ENCODE assay signal across 9 cellular contexts in genomic region chr10:26698909-26699308, GRCh38. TPM values are rescaled to one million over a fixed set of nuclear protein-coding genes. Genes with fewer than 3 reads are reported as not detected.
DNase-seq lines count a peak whose midpoint lies in the region; ATAC-seq and TF ChIP-seq lines count a peak whose summit lies in the region.
"Had no signal": no experiment of that assay in that cellular context is flagged by ENCODE, and none has a peak within 500 bp of the region (broad histone marks: within the 10 kb centered on the region; RNA-seq: fewer than 3 reads in every experiment).

No MANE protein-coding gene starts in this region.

- peaks cover 8% of the 10 kb centered on the region for H3K9me3 Mint-ChIP-seq in WTC11
- no peaks in the 10 kb centered on the region for H3K9me3 Mint-ChIP-seq in immature natural killer cell

- DNase-seq in A673 (ENCODE audit: low spot score), result no peak
- peak; percentile 16 for DNase-seq in GM20000 (ENCODE audit: low spot score)
- no peak for DNase-seq in WTC11 (ENCODE audit: low spot score)
- no peak for DNase-seq in immature natural killer cell
- DNase-seq in stimulated activated CD4-positive, alpha-beta T cell treated with anti-CD3 and anti-CD28 coated beads, Interleukin-4, amount 100 ng/mL, for 1 hour, result no peak
- no peak for DNase-seq in NCI-H146 treated with DMSO at 0.1 percent for 48 hours (lab: John Stamatoyannopoulos, UW; ENCODE audit: unreplicated experiment)
- no peak for DNase-seq in stimulated activated CD4-positive, alpha-beta T cell treated with anti-CD3 and anti-CD28 coated beads, Interleukin-4, amount 100 ng/mL, for 24 hours
- no peak for DNase-seq in retina
- DNase-seq: DMS79 had no signal

- POLR2A ChIA-PET in A673 (lab: Charles Lee; ENCODE audit: low non-redundant PET) (no interaction called here), WTC11 (lab: Charles Lee) (no interaction called here)

- peak overlapping the region; percentile 93 for H3K4me3 ChIP-seq in A673 (ENCODE audit: low read depth, low read length, poor library complexity, severe bottlenecking)

- ATAC-seq in WTC11, result no peak

- H3K27ac Mint-ChIP-seq in WTC11, result no peak overlapping the region
- no peak overlapping the region for H3K27ac Mint-ChIP-seq in immature natural killer cell

- no TSS peak for BruUV-seq in A673 (replicated peaks; lab: Mats Ljungman, UMichigan)

- CTCF ChIA-PET in A673 (lab: Charles Lee) (no interaction called here), WTC11 (lab: Charles Lee) (no interaction called here)

- H3K27me3 ChIP-seq in A673 (replicated peaks; ENCODE audit: insufficient read depth, low read depth, low read length, poor library complexity), result no peaks in the 10 kb centered on the region

- H3K27me3 Mint-ChIP-seq in WTC11 (ENCODE audit: low read depth) (peaks cover 5% of the 10 kb centered on the region; the same call in 1 of the 2 replicates), immature natural killer cell (ENCODE audit: low read depth in 3 of 3) (peaks cover 0 to 6% (median 2%) of the 10 kb centered on the region in 3 donors)

- H3K4me3 Mint-ChIP-seq in WTC11, result peak overlapping the region; percentile 96
- peak overlapping the region in 4 of 5 donors; percentile 90 to 95 (median 93) for H3K4me3 Mint-ChIP-seq in immature natural killer cell

- TF ChIP-seq CTCF in A673 (conservative IDR thresholded peaks at IDR 0.05; ENCODE audit: low read depth, low read length), result no peak
- TF ChIP-seq CTCF in GM20000 (IDR thresholded peaks at IDR 0.05; ENCODE audit: extremely low read depth, missing control alignments), result no peak
- no peak for TF ChIP-seq CTCF in WTC11 (IDR thresholded peaks at IDR 0.05)

- H3K4me1 ChIP-seq in A673 (ENCODE audit: insufficient read depth, low read length, poor library complexity, severe bottlenecking), result peaks cover 18% of the 10 kb centered on the region

- H3K27ac ChIP-seq in A673 (ENCODE audit: low read depth, low read length, poor library complexity, severe bottlenecking), result peak overlapping the region; percentile 97

- H3K36me3 Mint-ChIP-seq in WTC11 (peaks cover 30% of the 10 kb centered on the region), immature natural killer cell (peaks cover 0 to 6% (median 5%) of the 10 kb centered on the region in 3 donors)

- intact Hi-C loops in A673 (cut with micrococcal nuclease; ENCODE audit: unreplicated experiment), result no loop called here

- peaks cover 11% of the 10 kb centered on the region for H3K4me1 Mint-ChIP-seq in WTC11
- peaks cover 19% of the 10 kb centered on the region in 2 donors for H3K4me1 Mint-ChIP-seq in immature natural killer cell

- H3K9me3 ChIP-seq in A673 (ENCODE audit: low read depth, low read length, poor library complexity, severe bottlenecking), result no peaks in the 10 kb centered on the region

- peaks cover 12% of the 10 kb centered on the region for H3K36me3 ChIP-seq in A673 (ENCODE audit: insufficient read depth, low read length, poor library complexity, severe bottlenecking)

TF ChIP-seq in WTC11, 78 proteins besides CTCF, POLR2A, EP300 and RAD21:
- TF ChIP-seq TP53 (CRISPR knock-in tag; IDR thresholded peaks at IDR 0.05) (no peak), ZNF512 (CRISPR knock-in tag; IDR thresholded peaks at IDR 0.05; ENCODE audit: borderline replicate concordance) (no peak), CREB1 (CRISPR knock-in tag; IDR thresholded peaks at IDR 0.05) (no peak), SMAD3 (CRISPR knock-in tag; IDR thresholded peaks at IDR 0.05; ENCODE audit: borderline replicate concordance) (no peak), STAT6 (CRISPR knock-in tag; conservative IDR thresholded peaks at IDR 0.05; ENCODE audit: low read depth) (no peak), JUN (CRISPR knock-in tag; IDR thresholded peaks at IDR 0.05) (no peak), PREB (CRISPR knock-in tag; IDR thresholded peaks at IDR 0.05; ENCODE audit: borderline replicate concordance) (no peak), MLX (CRISPR knock-in tag; IDR thresholded peaks at IDR 0.05) (no peak), NFATC4 (CRISPR knock-in tag; IDR thresholded peaks at IDR 0.05) (no peak), FOXP1 (CRISPR knock-in tag; IDR thresholded peaks at IDR 0.05; ENCODE audit: borderline replicate concordance) (no peak), SP1 (CRISPR knock-in tag; conservative IDR thresholded peaks at IDR 0.05) (no peak), ESRRA (CRISPR knock-in tag; IDR thresholded peaks at IDR 0.05; ENCODE audit: borderline replicate concordance) (no peak)
- TF ChIP-seq, protein P1, sequence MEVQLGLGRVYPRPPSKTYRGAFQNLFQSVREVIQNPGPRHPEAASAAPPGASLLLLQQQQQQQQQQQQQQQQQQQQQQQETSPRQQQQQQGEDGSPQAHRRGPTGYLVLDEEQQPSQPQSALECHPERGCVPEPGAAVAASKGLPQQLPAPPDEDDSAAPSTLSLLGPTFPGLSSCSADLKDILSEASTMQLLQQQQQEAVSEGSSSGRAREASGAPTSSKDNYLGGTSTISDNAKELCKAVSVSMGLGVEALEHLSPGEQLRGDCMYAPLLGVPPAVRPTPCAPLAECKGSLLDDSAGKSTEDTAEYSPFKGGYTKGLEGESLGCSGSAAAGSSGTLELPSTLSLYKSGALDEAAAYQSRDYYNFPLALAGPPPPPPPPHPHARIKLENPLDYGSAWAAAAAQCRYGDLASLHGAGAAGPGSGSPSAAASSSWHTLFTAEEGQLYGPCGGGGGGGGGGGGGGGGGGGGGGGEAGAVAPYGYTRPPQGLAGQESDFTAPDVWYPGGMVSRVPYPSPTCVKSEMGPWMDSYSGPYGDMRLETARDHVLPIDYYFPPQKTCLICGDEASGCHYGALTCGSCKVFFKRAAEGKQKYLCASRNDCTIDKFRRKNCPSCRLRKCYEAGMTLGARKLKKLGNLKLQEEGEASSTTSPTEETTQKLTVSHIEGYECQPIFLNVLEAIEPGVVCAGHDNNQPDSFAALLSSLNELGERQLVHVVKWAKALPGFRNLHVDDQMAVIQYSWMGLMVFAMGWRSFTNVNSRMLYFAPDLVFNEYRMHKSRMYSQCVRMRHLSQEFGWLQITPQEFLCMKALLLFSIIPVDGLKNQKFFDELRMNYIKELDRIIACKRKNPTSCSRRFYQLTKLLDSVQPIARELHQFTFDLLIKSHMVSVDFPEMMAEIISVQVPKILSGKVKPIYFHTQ (CRISPR knock-in tag; IDR thresholded peaks at IDR 0.05), result no peak
- TF ChIP-seq, protein P2, sequence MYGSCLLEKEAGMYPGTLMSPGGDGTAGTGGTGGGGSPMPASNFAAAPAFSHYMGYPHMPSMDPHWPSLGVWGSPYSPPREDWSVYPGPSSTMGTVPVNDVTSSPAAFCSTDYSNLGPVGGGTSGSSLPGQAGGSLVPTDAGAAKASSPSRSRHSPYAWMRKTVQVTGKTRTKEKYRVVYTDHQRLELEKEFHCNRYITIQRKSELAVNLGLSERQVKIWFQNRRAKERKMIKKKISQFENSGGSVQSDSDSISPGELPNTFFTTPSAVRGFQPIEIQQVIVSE (CRISPR knock-in tag; IDR thresholded peaks at IDR 0.05; ENCODE audit: borderline replicate concordance), result no peak

RNA-seq across cellular contexts. Expression of gene PDSS1, which starts 1.4 kb away (rescaled TPM):
- total RNA-seq in A673 (2021), result 46.8 and 55.4 TPM in 2 replicates
- total RNA-seq in WTC11 (2021), result 13.2 to 13.9 TPM (median 13.6 TPM) in 3 replicates
- polyA plus RNA-seq in immature natural killer cell, result 1 to 10 TPM; 2.5 to 4.0 (median 2.7) TPM
